ENCODE assay signal across 20 cellular contexts in the genomic region with DNA sequence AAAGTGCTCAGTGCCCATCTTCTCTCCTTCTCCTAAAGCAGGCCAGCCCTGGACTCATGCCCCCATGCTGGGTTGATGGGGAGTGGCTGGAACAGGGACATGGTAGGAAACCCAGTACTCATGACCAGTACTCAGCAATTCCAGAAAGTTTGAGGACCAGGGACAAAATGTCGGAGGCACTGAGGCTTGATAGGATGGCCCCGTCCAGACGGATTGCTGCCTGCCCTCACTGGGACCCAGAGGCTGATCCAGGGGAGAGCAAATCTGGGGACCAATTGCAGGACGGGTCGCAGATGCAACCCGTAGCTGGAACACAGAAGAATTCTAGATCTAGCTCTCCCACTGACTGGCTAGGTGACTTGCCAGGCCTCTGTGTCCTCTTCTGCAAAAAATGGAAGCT. TPM values are rescaled to one million over a fixed set of nuclear protein-coding genes. Genes with fewer than 3 reads are reported as not detected.
DNase-seq lines count a peak whose midpoint lies in the region; ATAC-seq and TF ChIP-seq lines count a peak whose summit lies in the region.
"Had no signal": no experiment of that assay in that cellular context is flagged by ENCODE, and none has a peak within 500 bp of the region (broad histone marks: within the 10 kb centered on the region; RNA-seq: fewer than 3 reads in every experiment).

No MANE protein-coding gene starts in this region.

- H3K79me2 ChIP-seq in PC-3 (ENCODE audit: low read length): peaks cover 84% of the 10 kb centered on the region

- peak overlapping the region in 2 of 3 experiments; percentile 40 to 96 for H3K4me3 Mint-ChIP-seq in nephron
- H3K4me3 Mint-ChIP-seq: natural killer cell had no signal

- TF ChIP-seq CTCF in PC-3 (conservative IDR thresholded peaks at IDR 0.05; ENCODE audit: low read depth, low read length) (no peak), choroid plexus epithelial cell (conservative IDR thresholded peaks at IDR 0.05; ENCODE audit: low read depth, low read length) (no peak), nephron (IDR thresholded peaks at IDR 0.05; ENCODE audit: unreplicated experiment in 3 of 3) (no peak)

- CTCF ChIA-PET in PC-3 (lab: Charles Lee): interaction anchor here (0.9 to 1.1 kb wide), 3 partner anchors 17 to 66 kb away, joined by 4 to 11 read pairs (median 7); no protein-coding TSS in a partner anchor

- H3K4me3 ChIP-seq in PC-3 (ENCODE audit: low read length) (peak overlapping the region; percentile 4; the same call in 1 of the 2 replicates), choroid plexus epithelial cell (ENCODE audit: low read depth, low read length) (peak overlapping the region; percentile 22)
- H3K4me3 ChIP-seq: thoracic aorta had no signal

- peak overlapping the region; percentile 54 for H3K4me2 ChIP-seq in PC-3 (ENCODE audit: low read length)

- H3K9ac ChIP-seq in PC-3 (ENCODE audit: low read length): no peak overlapping the region

- peaks cover 4% of the 10 kb centered on the region for H3K27me3 Mint-ChIP-seq in nephron (ENCODE audit: low read depth)

- DNase-seq in PC-3 (no peak), choroid plexus epithelial cell (ENCODE audit: low read depth) (no peak)
- no peak for DNase-seq in activated naive CD4-positive, alpha-beta T cell treated with anti-CD3 and anti-CD28 coated beads, Interleukin-2, amount 50 U/mL, for 16 hours
- no peak for DNase-seq in stimulated activated CD4-positive, alpha-beta T cell treated with anti-CD3 and anti-CD28 coated beads, Interleukin-2, amount 100 ng/mL, for 48 hours
- no peak for DNase-seq in activated T-cell treated with anti-CD3 and anti-CD28 coated beads, Interleukin-2, amount 50 U/mL, for 1 hour
- DNase-seq: activated CD4-positive, alpha-beta T cell treated with anti-CD3 and anti-CD28 coated beads for 48 hours; activated gamma-delta T cell; anterior cingulate cortex; BE2C; cerebellar nuclear complex; hippocampal formation; Kasumi-1; natural killer cell; NCI-H1092; NCI-H2029 treated with DMSO at 0.1 percent for 48 hours; NCI-H446; RPMI8226 had no signal

- H3K4me1 ChIP-seq in PC-3 (ENCODE audit: insufficient read depth, low read length): peaks cover 77% of the 10 kb centered on the region

- H3F3A ChIP-seq in PC-3 (ENCODE audit: low read length, unreplicated experiment): peaks cover 4% of the 10 kb centered on the region

- no peaks in the 10 kb centered on the region for H3K27me3 ChIP-seq in PC-3 (ENCODE audit: low read length)
- H3K27me3 ChIP-seq: BE2C had no signal

- H3K36me3 ChIP-seq in PC-3 (ENCODE audit: low read depth, low read length): no peaks in the 10 kb centered on the region
- H3K36me3 ChIP-seq: BE2C, thoracic aorta had no signal

- no TSS peak for BruUV-seq in PC-3 (replicated peaks; lab: Mats Ljungman, UMichigan)

- ATAC-seq in PC-3: no peak
- ATAC-seq: natural killer cell had no signal

- peak overlapping the region in 1 of 3 experiments; percentile 98 for H3K27ac Mint-ChIP-seq in nephron
- H3K27ac Mint-ChIP-seq: natural killer cell had no signal

- POLR2A ChIA-PET in PC-3 (lab: Charles Lee; ENCODE audit: unreplicated experiment): interaction anchor here (0.6 to 0.9 kb wide), 3 partner anchors 9 to 767 kb away, joined by 4 to 10 read pairs (median 4); no protein-coding TSS in a partner anchor

- H3K9me3 Mint-ChIP-seq in nephron: no peaks in the 10 kb centered on the region
- H3K9me3 Mint-ChIP-seq: natural killer cell had no signal

- peaks cover 90% of the 10 kb centered on the region for H3K4me1 Mint-ChIP-seq in nephron

- H2AFZ ChIP-seq in PC-3 (ENCODE audit: low read length): no peak overlapping the region

- H3K27ac ChIP-seq in PC-3 (ENCODE audit: low read length): peak overlapping the region; percentile 8
- peak overlapping the region; percentile 91 for H3K27ac ChIP-seq in temporal lobe (ENCODE audit: low read depth, low read length)

- intact Hi-C loops in PC-3 (cut with micrococcal nuclease): loop anchor here (5.0 to 10.0 kb wide), 3 partner anchors 375 to 1395 kb away; partner anchors contain the start of gene ZMIZ1

- peaks cover 22% of the 10 kb centered on the region for H3K36me3 Mint-ChIP-seq in nephron (ENCODE audit: low read depth)
- H3K36me3 Mint-ChIP-seq: natural killer cell had no signal

- peaks cover 17% of the 10 kb centered on the region; the same call in 1 of the 2 replicates for H4K20me1 ChIP-seq in PC-3 (ENCODE audit: low read length)

- no peaks in the 10 kb centered on the region for H3K9me3 ChIP-seq in PC-3 (ENCODE audit: low read length)
- H3K9me3 ChIP-seq: BE2C, thoracic aorta had no signal

- H3K9me2 ChIP-seq in PC-3 (replicated peaks; ENCODE audit: low read length): no peaks in the 10 kb centered on the region

RNA-seq across cellular contexts. Expression of gene ZCCHC24, which starts 5.1 kb away (rescaled TPM):
- total RNA-seq in PC-3 (2014; rRNA removed) (32.9 and 40.7 TPM in 2 replicates), temporal lobe (5.7 TPM)
